9 cellular contexts compared by ENCODE assay signal in the genomic region with DNA sequence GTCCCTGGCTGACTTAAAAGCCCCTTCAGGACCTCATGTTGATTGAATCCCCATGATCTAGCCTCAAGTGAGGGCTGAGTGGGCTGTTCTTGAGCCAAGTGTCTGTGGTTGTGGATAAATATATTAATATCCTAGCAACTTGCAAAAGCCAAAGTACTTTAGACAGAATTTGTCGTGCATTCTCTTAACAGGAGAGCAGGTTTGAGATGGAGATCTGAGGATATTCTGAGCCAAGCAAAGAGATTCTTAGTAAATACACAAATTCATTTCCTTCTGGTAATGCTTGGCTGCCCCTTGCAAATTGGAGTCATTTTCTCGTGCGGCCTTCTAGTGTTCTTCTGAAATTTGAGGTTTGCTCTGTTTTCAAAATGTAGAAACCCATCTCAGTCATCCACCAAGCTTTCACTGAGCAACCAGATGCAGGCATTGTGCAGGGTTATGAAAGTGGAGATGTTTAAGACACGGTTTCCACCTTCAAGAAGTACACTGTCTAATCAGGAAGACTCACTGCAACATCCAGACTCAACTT.
DNase-seq lines count a peak whose midpoint lies in the region; ATAC-seq and TF ChIP-seq lines count a peak whose summit lies in the region.
"Had no signal": no experiment of that assay in that cellular context is flagged by ENCODE, and none has a peak within 500 bp of the region (broad histone marks: within the 10 kb centered on the region; RNA-seq: fewer than 3 reads in every experiment).

No MANE protein-coding gene starts in this region.

- POLR2A ChIA-PET in CD4-positive, alpha-beta T cell (lab: Charles Lee), result no interaction called here

- H3K9me3 ChIP-seq in CD4-positive, alpha-beta T cell (ENCODE audit: control insufficient read depth, low read length), result no peaks in the 10 kb centered on the region
- no peaks in the 10 kb centered on the region for H3K9me3 ChIP-seq in BE2C

- H3K4me3 ChIP-seq in ACC112 (ENCODE audit: low read depth, low read length), result peak overlapping the region; percentile 23; the same call in 1 of the 2 replicates
- H3K4me3 ChIP-seq in astrocyte of the cerebellum (ENCODE audit: low read depth, low read length), result no peak overlapping the region
- no peak overlapping the region for H3K4me3 ChIP-seq in BE2C (ENCODE audit: low read depth, low read length)

- H3K4me1 Mint-ChIP-seq in CD4-positive, alpha-beta T cell (ENCODE audit: low read depth), result peaks cover 2% of the 10 kb centered on the region

- no peaks in the 10 kb centered on the region for H3K36me3 Mint-ChIP-seq in CD4-positive, alpha-beta T cell (ENCODE audit: low read depth)

- no peaks in the 10 kb centered on the region for H3K9me3 Mint-ChIP-seq in CD4-positive, alpha-beta T cell

- TF ChIP-seq CTCF in astrocyte of the cerebellum (IDR thresholded peaks at IDR 0.05; ENCODE audit: low read depth, low read length, missing control alignments) (no peak), BE2C (IDR thresholded peaks at IDR 0.05; ENCODE audit: low read depth, low read length) (no peak)
- no peak for TF ChIP-seq CTCF in CD4-positive, alpha-beta T cell (IDR thresholded peaks at IDR 0.05)

- peak overlapping the region; percentile 76 for H3K27ac ChIP-seq in ACC112 (ENCODE audit: low read depth, low read length)
- H3K27ac ChIP-seq in CD4-positive, alpha-beta T cell (ENCODE audit: low read depth, low read length), result no peak overlapping the region

- in situ Hi-C loops in astrocyte of the cerebellum (cut with HindIII; ENCODE audit: low sequenced_read_pairs), result no loop called here

- intact Hi-C loops in CD4-positive, alpha-beta T cell (cut with DNase I, micrococcal nuclease), result loop anchor here (10.0 kb wide), 2 partner anchors 81 to 241 kb away; a partner anchor contains a TSS

- no peaks in the 10 kb centered on the region for H3K79me2 ChIP-seq in ACC112 (ENCODE audit: control insufficient read depth, insufficient read depth, low read length, unreplicated experiment)

- no peak overlapping the region for H3K4me3 Mint-ChIP-seq in CD4-positive, alpha-beta T cell

- CTCF ChIA-PET in CD4-positive, alpha-beta T cell (lab: Charles Lee), result no interaction called here

- peak overlapping the region; percentile 45 for H2AFZ ChIP-seq in ACC112 (ENCODE audit: low read length, unreplicated experiment)

- H3K27me3 ChIP-seq in ACC112 (ENCODE audit: insufficient read depth, low read length), result no peaks in the 10 kb centered on the region
- H3K27me3 ChIP-seq in CD4-positive, alpha-beta T cell (ENCODE audit: control insufficient read depth, insufficient read depth, low read length), result no peaks in the 10 kb centered on the region
- H3K27me3 ChIP-seq in BE2C, result no peaks in the 10 kb centered on the region

- DNase-seq in astrocyte of the cerebellum (ENCODE audit: low read depth) (peak; percentile 82), D341Med (ENCODE audit: low spot score) (no peak), BE2C (no peak), NCI-H146 (lab: John Stamatoyannopoulos, UW) (no peak)
- no peak for DNase-seq in CD4-positive, alpha-beta T cell
- DNase-seq: RPMI8226 had no signal

- no peak overlapping the region for H3K27ac Mint-ChIP-seq in CD4-positive, alpha-beta T cell

- ATAC-seq in GM19035 (IDR thresholded peaks at IDR 0.05; ENCODE audit: unreplicated experiment) (peak; percentile 87), HG03045 (IDR thresholded peaks at IDR 0.05; ENCODE audit: unreplicated experiment) (peak; percentile 90)
- ATAC-seq in CD4-positive, alpha-beta T cell (ENCODE audit: poor library complexity), result no peak

- H3K36me3 ChIP-seq in ACC112 (ENCODE audit: insufficient read depth, low read length) (no peaks in the 10 kb centered on the region), BE2C (no peaks in the 10 kb centered on the region)

- H3K27me3 Mint-ChIP-seq in CD4-positive, alpha-beta T cell, result no peaks in the 10 kb centered on the region

- peaks cover 42% of the 10 kb centered on the region for H3K4me1 ChIP-seq in ACC112 (ENCODE audit: control insufficient read depth, insufficient read depth, low read length, unreplicated experiment)
- no peaks in the 10 kb centered on the region for H3K4me1 ChIP-seq in BE2C
